6 cellular contexts compared by ENCODE assay signal in genomic region chr19:5623397-5624153, GRCh38. TPM values are rescaled to one million over a fixed set of nuclear protein-coding genes. Genes with fewer than 3 reads are reported as not detected.
DNase-seq lines count a peak whose midpoint lies in the region; ATAC-seq lines count a peak whose summit lies in the region.

No MANE protein-coding gene starts in this region.

- no peak for ATAC-seq in Right ventricle myocardium inferior
- no peak for ATAC-seq in GM21576 (IDR thresholded peaks at IDR 0.05; ENCODE audit: unreplicated experiment)

- H3K36me3 ChIP-seq in muscle layer of colon (ENCODE audit: insufficient read depth, low read length): peaks cover 56% of the 10 kb centered on the region

- H3K4me3 ChIP-seq in muscle layer of colon (ENCODE audit: low read depth in 1 of 2, low read length in 2 of 2): peak overlapping the region; percentile 95 to 98

- peaks cover 57% of the 10 kb centered on the region for H3K4me1 ChIP-seq in muscle layer of colon (ENCODE audit: insufficient read depth, low read length)

- H3K9ac ChIP-seq in muscle layer of colon (ENCODE audit: low read length): peak overlapping the region; percentile 96

- DNase-seq in cardiac septum (ENCODE audit: low spot score): peak; percentile 75
- DNase-seq in Right ventricle myocardium inferior (ENCODE audit: missing footprints): no peak
- DNase-seq in A172 (ENCODE audit: low spot score): no peak

- no peaks in the 10 kb centered on the region for H3K27me3 ChIP-seq in muscle layer of colon (ENCODE audit: control insufficient read depth in 1 of 2, insufficient read depth in 2 of 2, low read length in 2 of 2)

- H3K9me3 ChIP-seq in muscle layer of colon (ENCODE audit: low read length): no peaks in the 10 kb centered on the region

- intact Hi-C loops in cardiac septum (cut with DNase I) (no loop called here), Right ventricle myocardium inferior (cut with DNase I) (loop anchor here (2.0 kb wide), 1 partner anchor 57 kb away; the partner anchor contains the start of genes HSD11B1L and MICOS13)

- H3K27ac ChIP-seq in angular gyrus (ENCODE audit: low read depth, low read length) (peak overlapping the region; percentile 86), muscle layer of colon (ENCODE audit: low read depth, low read length) (peak overlapping the region; percentile 99)

RNA-seq across cellular contexts. Expression of gene SAFB, which starts 0.7 kb away (rescaled TPM):
- total RNA-seq in cardiac septum (67.4 TPM), Right ventricle myocardium inferior (59.8 TPM)
- total RNA-seq in A172 (2014; rRNA removed; shearing (Covaris generic)): 25.7 and 31.5 TPM in 2 replicates

RNA-seq across cellular contexts. Expression of gene SAFB2, which starts 1.0 kb away (rescaled TPM):
- 48.6 TPM for total RNA-seq in cardiac septum
- 43.7 TPM for total RNA-seq in Right ventricle myocardium inferior
- 18.5 and 22.4 TPM in 2 replicates for total RNA-seq in A172 (2014; rRNA removed; shearing (Covaris generic))

RNA-seq across cellular contexts. Expression of gene TINCR, which starts 55.8 kb away (rescaled TPM):
- total RNA-seq in cardiac septum: 0.16 TPM
- total RNA-seq in Right ventricle myocardium inferior: not detected
- total RNA-seq in A172 (2014; rRNA removed; shearing (Covaris generic)): 0.50 and 1.8 TPM in 2 replicates

RNA-seq across cellular contexts. Expression of gene MICOS13, which starts 56.7 kb away (rescaled TPM):
- 143 TPM for total RNA-seq in cardiac septum
- 172 TPM for total RNA-seq in Right ventricle myocardium inferior
- 49.6 and 81.0 TPM in 2 replicates for total RNA-seq in A172 (2014; rRNA removed; shearing (Covaris generic))

RNA-seq across cellular contexts. Expression of gene HSD11B1L, which starts 57.3 kb away (rescaled TPM):
- 4.3 TPM for total RNA-seq in cardiac septum
- total RNA-seq in Right ventricle myocardium inferior: 3.9 TPM
- 24.1 and 58.4 TPM in 2 replicates for total RNA-seq in A172 (2014; rRNA removed; shearing (Covaris generic))
